In genomic region chr9:130713286-130713975, GRCh38 we compare ENCODE assay signal across 8 cellular contexts. TPM values are rescaled to one million over a fixed set of nuclear protein-coding genes. Genes with fewer than 3 reads are reported as not detected.
A peak's percentile ranks its signal among the peaks of the same experiment; 100 is the strongest.
DNase-seq lines count a peak whose midpoint lies in the region; TF ChIP-seq lines count a peak whose summit lies in the region.

No MANE protein-coding gene starts in this region.

- peak overlapping the region; percentile 79 for H3K4me3 ChIP-seq in OCI-LY1 (ENCODE audit: low read depth, low read length, poor library complexity, severe bottlenecking)
- peak overlapping the region; percentile 81 to 98 (median 82) for H3K4me3 ChIP-seq in liver (ENCODE audit: low read depth in 1 of 3, low read length in 3 of 3)
- peak overlapping the region; percentile 94 for H3K4me3 ChIP-seq in suprapubic skin

- TF ChIP-seq POLR2A in suprapubic skin (IDR thresholded peaks at IDR 0.05): no peak

- DNase-seq in NCI-H524 (lab: John Stamatoyannopoulos, UW) (peak; percentile 17 to 42), NCI-H524 treated with DMSO at 0.1 percent for 48 hours (lab: John Stamatoyannopoulos, UW) (no peak), cerebellum (ENCODE audit: low spot score) (peak; percentile 21), suprapubic skin (ENCODE audit: low spot score in 2 of 2) (no peak), SHP77 treated with DMSO at 0.1 percent for 48 hours (lab: John Stamatoyannopoulos, UW) (no peak)
- no peak for DNase-seq in stimulated activated naive CD4-positive, alpha-beta T cell (lab: John Stamatoyannopoulos, UW)

- H3K9me2 ChIP-seq in OCI-LY1 (ENCODE audit: low read depth, low read length): no peaks in the 10 kb centered on the region

- TF ChIP-seq EP300 in suprapubic skin (IDR thresholded peaks at IDR 0.05): no peak

- H4K20me1 ChIP-seq in OCI-LY1 (ENCODE audit: insufficient read depth, low read length): no peaks in the 10 kb centered on the region

- H3K79me2 ChIP-seq in OCI-LY1 (ENCODE audit: insufficient read depth, low read length): peaks cover 27% of the 10 kb centered on the region

- no peaks in the 10 kb centered on the region for H3K9me3 ChIP-seq in OCI-LY1 (ENCODE audit: low read length)
- no peaks in the 10 kb centered on the region for H3K9me3 ChIP-seq in liver (ENCODE audit: control insufficient read depth in 4 of 4, low read length in 3 of 4)
- no peaks in the 10 kb centered on the region for H3K9me3 ChIP-seq in suprapubic skin

- under 1% methylated on average over 37 of the region's 37 CpGs for WGBS in liver
- under 1% methylated on average over 34 of the region's 37 CpGs for WGBS in suprapubic skin

- H3K36me3 ChIP-seq in OCI-LY1 (ENCODE audit: insufficient read depth, low read length): no peaks in the 10 kb centered on the region
- no peaks in the 10 kb centered on the region for H3K36me3 ChIP-seq in liver (ENCODE audit: control insufficient read depth in 4 of 4, insufficient read depth in 3 of 4, low read depth in 1 of 4, low read length in 3 of 4)
- H3K36me3 ChIP-seq in suprapubic skin: no peaks in the 10 kb centered on the region

- peaks cover 4% of the 10 kb centered on the region; the same call in 1 of the 2 replicates for H3F3A ChIP-seq in OCI-LY1 (ENCODE audit: insufficient read depth, low read length)

- no peak for TF ChIP-seq CTCF in OCI-LY1 (IDR thresholded peaks at IDR 0.05; ENCODE audit: low read length)
- TF ChIP-seq CTCF in liver (IDR thresholded peaks at IDR 0.05; ENCODE audit: low read depth, low read length, missing input control): no peak
- TF ChIP-seq CTCF in suprapubic skin (IDR thresholded peaks at IDR 0.05): no peak

- no peak overlapping the region for H2AFZ ChIP-seq in OCI-LY1 (ENCODE audit: low read length)

- no peaks in the 10 kb centered on the region for H3K27me3 ChIP-seq in OCI-LY1 (ENCODE audit: insufficient read depth, low read length)
- no peaks in the 10 kb centered on the region for H3K27me3 ChIP-seq in liver (ENCODE audit: control insufficient read depth in 4 of 4, insufficient read depth in 4 of 4, low read length in 3 of 4)
- H3K27me3 ChIP-seq in suprapubic skin: no peaks in the 10 kb centered on the region

- peak overlapping the region; percentile 81 for H3K9ac ChIP-seq in OCI-LY1 (ENCODE audit: low read length)
- H3K9ac ChIP-seq in liver (ENCODE audit: low read depth in 1 of 2, low read length in 2 of 2): peak overlapping the region; percentile 78 to 92

- H3K4me1 ChIP-seq in OCI-LY1 (ENCODE audit: insufficient read depth, low read length, severe bottlenecking) (peaks cover 30% of the 10 kb centered on the region), liver (ENCODE audit: control insufficient read depth in 4 of 4, insufficient read depth in 4 of 4, low read length in 3 of 4) (peaks cover 4 to 35% (median 24%) of the 10 kb centered on the region in 4 donors), suprapubic skin (peaks cover 39% of the 10 kb centered on the region)

- H3K4me2 ChIP-seq in OCI-LY1 (ENCODE audit: low read length): peak overlapping the region; percentile 96

- H3K27ac ChIP-seq in OCI-LY1 (ENCODE audit: low read depth, low read length, poor library complexity, severe bottlenecking) (no peak overlapping the region), liver (ENCODE audit: low read depth in 1 of 2, low read length in 2 of 2) (peak overlapping the region; percentile 97 to 99), suprapubic skin (peak overlapping the region; percentile 98)

- peak; percentile 33 to 41 for TF ChIP-seq RAD21 in liver (IDR thresholded peaks at IDR 0.05)

TF ChIP-seq in liver, 16 proteins besides CTCF, POLR2A, EP300 and RAD21:
- TF ChIP-seq HNF4A (conservative IDR thresholded peaks at IDR 0.05): peak in 1 of 2 donors; percentile 15
- TF ChIP-seq RXRA (IDR thresholded peaks at IDR 0.05): peak; percentile 23 to 28
- peak; percentile 70 for TF ChIP-seq NR2F2 (IDR thresholded peaks at IDR 0.05)
- TF ChIP-seq, protein P1, sequence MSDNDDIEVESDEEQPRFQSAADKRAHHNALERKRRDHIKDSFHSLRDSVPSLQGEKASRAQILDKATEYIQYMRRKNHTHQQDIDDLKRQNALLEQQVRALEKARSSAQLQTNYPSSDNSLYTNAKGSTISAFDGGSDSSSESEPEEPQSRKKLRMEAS (IDR thresholded peaks at IDR 0.05): no peak
- peak; percentile 13 for TF ChIP-seq HNF4G (IDR thresholded peaks at IDR 0.05)
TF ChIP-seq in liver: peak in this region for 4.

RNA-seq across cellular contexts. Expression of gene EXOSC2, which starts 19.9 kb away (rescaled TPM):
- 38.1 TPM for total RNA-seq in cerebellum
- 10 to 100 TPM; 16.6 to 21.2 TPM for total RNA-seq in liver
- 1 to 10 TPM; 7.6 to 9.5 TPM for polyA plus RNA-seq in liver
- total RNA-seq in suprapubic skin: 10 to 100 TPM; 19.5 to 30.4 (median 23.8) TPM

RNA-seq across cellular contexts. Expression of gene PRDM12, which starts 49.0 kb away (rescaled TPM):
- total RNA-seq in cerebellum: not detected
- not detected for total RNA-seq in liver
- polyA plus RNA-seq in liver: under 1 TPM in 1 of 2 donors, not detected in 1; 0.02 TPM
- total RNA-seq in suprapubic skin: not detected

Comparison
In these comparisons a context has a peak if more than half of its experiments do, and no peak if none do; other contexts are left out.
1. DNase-seq: peak in NCI-H524 (2 of 2) and cerebellum (single experiment); none in NCI-H524 treated with DMSO at 0.1 percent for 48 hours (single experiment), suprapubic skin (0 of 2), SHP77 treated with DMSO at 0.1 percent for 48 hours (single experiment) and stimulated activated naive CD4-positive, alpha-beta T cell (0 of 6).
2. Peak in every context shown above with its lines, with median percentiles within 50 percentile points of each other: H3K4me3 ChIP-seq.